6 cellular contexts compared by ENCODE assay signal in the genomic region with DNA sequence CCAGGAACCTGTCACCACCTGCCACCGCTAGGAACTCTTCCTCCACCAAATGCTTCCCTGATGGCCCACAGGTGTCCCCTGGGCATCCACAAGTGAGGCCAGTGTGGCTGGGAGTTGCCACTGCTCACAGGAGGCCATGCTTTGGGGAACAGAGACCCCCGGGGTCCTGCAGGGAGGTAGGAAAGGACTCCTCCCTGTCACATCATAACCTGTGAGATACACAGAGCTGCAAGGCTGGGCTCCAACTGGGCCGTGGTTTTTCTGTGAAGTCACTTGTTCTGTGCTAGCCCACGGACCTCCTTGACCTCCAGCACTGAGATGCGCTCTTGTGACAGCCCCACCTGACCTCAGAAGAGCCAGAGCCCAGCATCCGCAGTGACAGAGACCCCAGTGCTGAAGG.
"Had no signal": no experiment of that assay in that cellular context is flagged by ENCODE, and none has a peak within 500 bp of the region (broad histone marks: within the 10 kb centered on the region; RNA-seq: fewer than 3 reads in every experiment).

No MANE protein-coding gene starts in this region.

- H3K9ac ChIP-seq: GM23248 had no signal

- H3K4me3 ChIP-seq: GM23248 had no signal

- DNase-seq: GM23248, GOT3, H9, HCEC 1CT, KBM-7 had no signal

- H2AFZ ChIP-seq: GM23248 had no signal

- FAIRE-seq: HTR-8/SVneo had no signal

- H3K27ac ChIP-seq: GM23248 had no signal
